Comparison of ENCODE assay signal across 2 cellular contexts in the genomic region with DNA sequence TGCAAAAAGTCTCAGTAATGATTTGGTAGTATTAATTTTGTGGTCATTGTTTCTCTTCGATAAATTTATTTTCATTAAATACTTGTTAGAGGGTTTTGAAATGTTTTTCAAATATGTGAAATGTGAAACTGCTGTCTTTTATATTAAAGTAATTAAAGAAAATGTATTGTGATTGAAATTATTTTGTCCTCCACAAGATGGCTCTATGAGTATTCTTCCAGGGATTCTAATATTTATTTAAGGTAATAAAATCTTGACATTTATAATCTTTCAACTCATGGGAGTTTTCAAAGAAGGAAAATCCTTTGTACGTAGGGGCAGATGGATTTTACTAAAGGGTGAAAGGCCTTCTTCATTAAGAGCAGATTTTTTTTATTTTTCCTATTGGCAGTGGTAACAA.
TF ChIP-seq lines count a peak whose summit lies in the region.

No MANE protein-coding gene starts in this region.

TF ChIP-seq in IMR-90, 13 proteins besides CTCF, POLR2A, EP300 and RAD21:
- TF ChIP-seq, protein P1, sequence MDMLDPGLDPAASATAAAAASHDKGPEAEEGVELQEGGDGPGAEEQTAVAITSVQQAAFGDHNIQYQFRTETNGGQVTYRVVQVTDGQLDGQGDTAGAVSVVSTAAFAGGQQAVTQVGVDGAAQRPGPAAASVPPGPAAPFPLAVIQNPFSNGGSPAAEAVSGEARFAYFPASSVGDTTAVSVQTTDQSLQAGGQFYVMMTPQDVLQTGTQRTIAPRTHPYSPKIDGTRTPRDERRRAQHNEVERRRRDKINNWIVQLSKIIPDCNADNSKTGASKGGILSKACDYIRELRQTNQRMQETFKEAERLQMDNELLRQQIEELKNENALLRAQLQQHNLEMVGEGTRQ (IDR thresholded peaks at IDR 0.05; ENCODE audit: low read depth, low read length) = no peak
- TF ChIP-seq NFE2L2 (IDR thresholded peaks at IDR 0.05; ENCODE audit: low read depth, low read length) = no peak
- TF ChIP-seq CHD1 (IDR thresholded peaks at IDR 0.05; ENCODE audit: low read depth, low read length) = no peak
- TF ChIP-seq BHLHE40 (IDR thresholded peaks at IDR 0.05; ENCODE audit: low read depth, low read length) = no peak
- no peak for TF ChIP-seq MXI1 (IDR thresholded peaks at IDR 0.05; ENCODE audit: borderline replicate concordance, low read depth, low read length)

TF ChIP-seq in GM23338, 12 proteins besides CTCF, POLR2A, EP300 and RAD21:
- TF ChIP-seq ZNF331 (CRISPR knock-in tag; IDR thresholded peaks at IDR 0.05; ENCODE audit: low read depth) (no peak), CREB1 (CRISPR knock-in tag; IDR thresholded peaks at IDR 0.05; ENCODE audit: low read depth) (no peak), EZH2 (IDR thresholded peaks at IDR 0.05; ENCODE audit: low read depth, unreplicated experiment) (no peak), ZNF114 (CRISPR knock-in tag; IDR thresholded peaks at IDR 0.05) (no peak), POLR2AphosphoS5 (IDR thresholded peaks at IDR 0.05; ENCODE audit: low read depth) (no peak), STAT1 (IDR thresholded peaks at IDR 0.05; ENCODE audit: unreplicated experiment) (no peak)
- TF ChIP-seq, protein P2, sequence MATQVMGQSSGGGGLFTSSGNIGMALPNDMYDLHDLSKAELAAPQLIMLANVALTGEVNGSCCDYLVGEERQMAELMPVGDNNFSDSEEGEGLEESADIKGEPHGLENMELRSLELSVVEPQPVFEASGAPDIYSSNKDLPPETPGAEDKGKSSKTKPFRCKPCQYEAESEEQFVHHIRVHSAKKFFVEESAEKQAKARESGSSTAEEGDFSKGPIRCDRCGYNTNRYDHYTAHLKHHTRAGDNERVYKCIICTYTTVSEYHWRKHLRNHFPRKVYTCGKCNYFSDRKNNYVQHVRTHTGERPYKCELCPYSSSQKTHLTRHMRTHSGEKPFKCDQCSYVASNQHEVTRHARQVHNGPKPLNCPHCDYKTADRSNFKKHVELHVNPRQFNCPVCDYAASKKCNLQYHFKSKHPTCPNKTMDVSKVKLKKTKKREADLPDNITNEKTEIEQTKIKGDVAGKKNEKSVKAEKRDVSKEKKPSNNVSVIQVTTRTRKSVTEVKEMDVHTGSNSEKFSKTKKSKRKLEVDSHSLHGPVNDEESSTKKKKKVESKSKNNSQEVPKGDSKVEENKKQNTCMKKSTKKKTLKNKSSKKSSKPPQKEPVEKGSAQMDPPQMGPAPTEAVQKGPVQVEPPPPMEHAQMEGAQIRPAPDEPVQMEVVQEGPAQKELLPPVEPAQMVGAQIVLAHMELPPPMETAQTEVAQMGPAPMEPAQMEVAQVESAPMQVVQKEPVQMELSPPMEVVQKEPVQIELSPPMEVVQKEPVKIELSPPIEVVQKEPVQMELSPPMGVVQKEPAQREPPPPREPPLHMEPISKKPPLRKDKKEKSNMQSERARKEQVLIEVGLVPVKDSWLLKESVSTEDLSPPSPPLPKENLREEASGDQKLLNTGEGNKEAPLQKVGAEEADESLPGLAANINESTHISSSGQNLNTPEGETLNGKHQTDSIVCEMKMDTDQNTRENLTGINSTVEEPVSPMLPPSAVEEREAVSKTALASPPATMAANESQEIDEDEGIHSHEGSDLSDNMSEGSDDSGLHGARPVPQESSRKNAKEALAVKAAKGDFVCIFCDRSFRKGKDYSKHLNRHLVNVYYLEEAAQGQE (IDR thresholded peaks at IDR 0.05; ENCODE audit: unreplicated experiment) = no peak
